In the genomic region with DNA sequence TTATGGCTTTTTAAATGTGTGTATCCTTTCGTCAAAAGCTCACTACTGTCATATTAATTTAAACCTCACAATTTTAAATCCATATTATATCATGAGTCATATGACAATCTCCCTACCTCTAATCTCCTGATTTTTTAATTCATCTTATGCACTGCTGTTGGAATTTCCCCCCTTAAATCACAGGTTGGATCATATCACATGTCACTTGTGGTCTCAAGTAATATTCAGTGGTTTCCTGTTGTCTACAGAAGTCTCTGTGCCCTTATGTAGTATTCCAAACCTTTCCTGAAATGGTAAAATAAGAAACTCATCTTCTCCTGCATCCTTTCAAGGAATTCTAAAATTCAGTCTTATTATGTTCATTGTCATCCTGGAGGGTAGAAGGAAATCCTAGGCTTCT, we compare ENCODE assay signal across 14 cellular contexts.
A peak's percentile ranks its signal among the peaks of the same experiment; 100 is the strongest.
DNase-seq lines count a peak whose midpoint lies in the region; ATAC-seq and TF ChIP-seq lines count a peak whose summit lies in the region.
"Had no signal": no experiment of that assay in that cellular context is flagged by ENCODE, and none has a peak within 500 bp of the region (broad histone marks: within the 10 kb centered on the region; RNA-seq: fewer than 3 reads in every experiment).

No MANE protein-coding gene starts in this region.

- H3K27ac ChIP-seq in SK-N-MC: no peak overlapping the region
- no peak overlapping the region for H3K27ac ChIP-seq in PC-9
- H3K27ac ChIP-seq: HL-60 had no signal

- H3K4me3 Mint-ChIP-seq in activated CD4-positive, alpha-beta T cell treated with anti-CD3 and anti-CD28 coated beads, Interleukin-2, amount 10 ng/mL, durations not matched to agents 24 days and 14 days: no peak overlapping the region
- H3K4me3 Mint-ChIP-seq: CD8-positive, alpha-beta T cell had no signal

- H3K9me2 ChIP-seq in PC-9 (ENCODE audit: insufficient read depth): no peaks in the 10 kb centered on the region

- DNase-seq in activated CD4-positive, alpha-beta T cell treated with anti-CD3 and anti-CD28 coated beads, Interleukin-2, amount 10 ng/mL, durations not matched to agents 24 days and 14 days: peak; percentile 36
- no peak for DNase-seq in activated CD4-positive, alpha-beta T cell treated with anti-CD3 and anti-CD28 coated beads for 1 hour
- peak; percentile 70 for DNase-seq in HT1080 (ENCODE audit: low read depth)
- DNase-seq in SK-N-MC (ENCODE audit: low read depth, low spot score): peak; percentile 45
- DNase-seq in iris pigment epithelial cell (ENCODE audit: low read depth): peak; percentile 52
- no peak for DNase-seq in NCI-H345 treated with DMSO at 0.1 percent for 48 hours (lab: John Stamatoyannopoulos, UW; ENCODE audit: unreplicated experiment)
- DNase-seq in PC-9: no peak
- DNase-seq: 8988T; CD8-positive, alpha-beta T cell; NCI-H187; NCI-H2227 treated with DMSO at 0.1 percent for 48 hours; NCI-H524 treated with DMSO at 0.1 percent for 48 hours had no signal

- H3K9me3 Mint-ChIP-seq in activated CD4-positive, alpha-beta T cell treated with anti-CD3 and anti-CD28 coated beads, Interleukin-2, amount 10 ng/mL, durations not matched to agents 24 days and 14 days: peaks cover 28% of the 10 kb centered on the region

- H3K36me3 Mint-ChIP-seq in activated CD4-positive, alpha-beta T cell treated with anti-CD3 and anti-CD28 coated beads, Interleukin-2, amount 10 ng/mL, durations not matched to agents 24 days and 14 days (ENCODE audit: low read depth): peaks cover 17% of the 10 kb centered on the region
- H3K36me3 Mint-ChIP-seq: CD8-positive, alpha-beta T cell had no signal

- H3K27me3 Mint-ChIP-seq in activated CD4-positive, alpha-beta T cell treated with anti-CD3 and anti-CD28 coated beads, Interleukin-2, amount 10 ng/mL, durations not matched to agents 24 days and 14 days: no peaks in the 10 kb centered on the region

- H3K79me2 ChIP-seq in PC-9 (ENCODE audit: low read depth): no peaks in the 10 kb centered on the region

- H3K4me1 ChIP-seq in PC-9 (replicated peaks; ENCODE audit: insufficient read depth): no peaks in the 10 kb centered on the region

- BruUV-seq in PC-9 (replicated peaks; lab: Mats Ljungman, UMichigan): no TSS peak

- H3K9me3 ChIP-seq in SK-N-MC (ENCODE audit: low read depth, low read length) (peaks cover 6% of the 10 kb centered on the region; the same call in 1 of the 2 replicates), PC-9 (ENCODE audit: insufficient read depth, low read depth) (peaks cover 12% of the 10 kb centered on the region)

- no peak for TF ChIP-seq CTCF in PC-9 (conservative IDR thresholded peaks at IDR 0.05)

- intact Hi-C loops in activated CD4-positive, alpha-beta T cell treated with anti-CD3 and anti-CD28 coated beads, Interleukin-2, amount 10 ng/mL, durations not matched to agents 24 days and 14 days (cut with micrococcal nuclease): no loop called here
- intact Hi-C loops in PC-9 (cut with micrococcal nuclease; ENCODE audit: unreplicated experiment): no loop called here

- H3K4me3 ChIP-seq in SK-N-MC: no peak overlapping the region
- H3K4me3 ChIP-seq in PC-9: no peak overlapping the region

- ATAC-seq in HG03045 (IDR thresholded peaks at IDR 0.05; ENCODE audit: unreplicated experiment): no peak
- ATAC-seq: CD8-positive, alpha-beta T cell had no signal

- H3K27ac Mint-ChIP-seq in activated CD4-positive, alpha-beta T cell treated with anti-CD3 and anti-CD28 coated beads, Interleukin-2, amount 10 ng/mL, durations not matched to agents 24 days and 14 days: no peak overlapping the region
- H3K27ac Mint-ChIP-seq: CD8-positive, alpha-beta T cell had no signal

- POLR2A ChIA-PET in PC-9 (lab: Charles Lee; ENCODE audit: unreplicated experiment): no interaction called here

- no peak overlapping the region for H3K9ac ChIP-seq in SK-N-MC (ENCODE audit: insufficient read length)

- H3K36me3 ChIP-seq in SK-N-MC (ENCODE audit: insufficient read depth, low read length) (no peaks in the 10 kb centered on the region), PC-9 (ENCODE audit: low read depth) (no peaks in the 10 kb centered on the region)

- H3F3A ChIP-seq in PC-9 (ENCODE audit: insufficient read depth, low read depth): no peaks in the 10 kb centered on the region

- H2AFZ ChIP-seq in PC-9: no peak overlapping the region

- H4K20me1 ChIP-seq in PC-9 (ENCODE audit: insufficient read depth): no peaks in the 10 kb centered on the region

- H3K4me2 ChIP-seq in PC-9: no peak overlapping the region

- no peaks in the 10 kb centered on the region for H3K27me3 ChIP-seq in PC-9 (ENCODE audit: insufficient read depth, low read depth)

- CTCF ChIA-PET in PC-9 (lab: Charles Lee): no interaction called here

- H3K4me1 Mint-ChIP-seq in activated CD4-positive, alpha-beta T cell treated with anti-CD3 and anti-CD28 coated beads, Interleukin-2, amount 10 ng/mL, durations not matched to agents 24 days and 14 days: peaks cover 20% of the 10 kb centered on the region

Comparison
In these comparisons a context has a peak if more than half of its experiments do, and no peak if none do; other contexts are left out.
1. DNase-seq: peak in activated CD4-positive, alpha-beta T cell treated with anti-CD3 and anti-CD28 coated beads, Interleukin-2, amount 10 ng/mL, durations not matched to agents 24 days and 14 days (single experiment), HT1080 (single experiment), SK-N-MC (single experiment) and iris pigment epithelial cell (single experiment); none in activated CD4-positive, alpha-beta T cell treated with anti-CD3 and anti-CD28 coated beads for 1 hour (single experiment), NCI-H345 treated with DMSO at 0.1 percent for 48 hours (single experiment) and PC-9 (0 of 2).